Comparison of ENCODE assay signal across 26 cellular contexts in genomic region chr3:176933704-176934103, GRCh38.
DNase-seq lines count a peak whose midpoint lies in the region; ATAC-seq, FAIRE-seq and TF ChIP-seq lines count a peak whose summit lies in the region.
"Had no signal": no experiment of that assay in that cellular context is flagged by ENCODE, and none has a peak within 500 bp of the region (broad histone marks: within the 10 kb centered on the region; RNA-seq: fewer than 3 reads in every experiment).

No MANE protein-coding gene starts in this region.

- H2AFZ ChIP-seq in HepG2 (ENCODE audit: low read length) = no peak overlapping the region
- H2AFZ ChIP-seq in K562 (ENCODE audit: low read depth, low read length) = no peak overlapping the region
- H2AFZ ChIP-seq: GM23248 had no signal

- TF ChIP-seq POLR2A in HepG2 (IDR thresholded peaks at IDR 0.05; ENCODE audit: insufficient read depth in 1 of 2, low read depth in 2 of 2, low read length in 2 of 2) (no peak), right lobe of liver (IDR thresholded peaks at IDR 0.05) (no peak), K562 (conservative IDR thresholded peaks at IDR 0.05) (no peak), tibial nerve (IDR thresholded peaks at IDR 0.05) (no peak)

- TF ChIP-seq EP300 in HepG2 (IDR thresholded peaks at IDR 0.05; ENCODE audit: low read depth in 2 of 2, low read length in 2 of 2) (no peak), HepG2 (CRISPR knock-in tag; IDR thresholded peaks at IDR 0.05; ENCODE audit: borderline replicate concordance) (no peak), K562 (IDR thresholded peaks at IDR 0.05; ENCODE audit: low read length) (no peak), tibial nerve (IDR thresholded peaks at IDR 0.05) (no peak)

- no peaks in the 10 kb centered on the region for H3K79me2 ChIP-seq in HepG2 (ENCODE audit: insufficient read depth, low read length)
- H3K79me2 ChIP-seq in K562 (ENCODE audit: control insufficient read depth, insufficient read depth, low read length) = no peaks in the 10 kb centered on the region

- H4K20me1 ChIP-seq in HepG2 (ENCODE audit: insufficient read depth, low read length) (no peaks in the 10 kb centered on the region), K562 (replicated peaks; ENCODE audit: control insufficient read depth, insufficient read depth, low read length) (no peaks in the 10 kb centered on the region)
- H4K20me1 ChIP-seq: BLaER1 had no signal

- no peaks in the 10 kb centered on the region for H3K36me3 Mint-ChIP-seq in neural crest cell (ENCODE audit: low read depth)
- H3K36me3 Mint-ChIP-seq: CD4-positive, CD25-positive, alpha-beta regulatory T cell; CD8-positive, alpha-beta T cell had no signal

- POLR2A ChIA-PET in HepG2 (lab: Yijun Ruan, JAX) (no interaction called here), K562 (lab: Yijun Ruan, JAX) (no interaction called here)

- H3K4me1 Mint-ChIP-seq in neural crest cell = peaks cover 33% of the 10 kb centered on the region
- H3K4me1 Mint-ChIP-seq: B cell; CD4-positive, CD25-positive, alpha-beta regulatory T cell had no signal

- 11% methylated on average over 8 of the region's 8 CpGs for WGBS in HepG2 (ENCODE audit: low lambda C conversion rate)
- WGBS in right lobe of liver (ENCODE audit: insufficient coverage, low coverage, low lambda C conversion rate, missing lambda C conversion rate) = 78% methylated on average over 8 of the region's 8 CpGs
- WGBS in K562 (ENCODE audit: insufficient coverage, low coverage, missing lambda C conversion rate) = 0% methylated on average over 5 of the region's 8 CpGs
- WGBS in tibial nerve, 2 donors = 54 to 56% methylated on average over 8 of the region's 8 CpGs

- peak overlapping the region; percentile 9 for H3K27ac Mint-ChIP-seq in neural crest cell (ENCODE audit: unreplicated experiment)
- H3K27ac Mint-ChIP-seq: B cell; CD4-positive, CD25-positive, alpha-beta regulatory T cell; CD8-positive, alpha-beta T cell had no signal

- no peaks in the 10 kb centered on the region for H3K27me3 Mint-ChIP-seq in neural crest cell (ENCODE audit: low read depth)

- no peak overlapping the region for H3K9ac ChIP-seq in HepG2 (ENCODE audit: insufficient read depth, low read depth, low read length)
- no peak overlapping the region for H3K9ac ChIP-seq in K562 (ENCODE audit: insufficient read depth in 1 of 2, low read depth in 2 of 2, low read length in 2 of 2)
- H3K9ac ChIP-seq: BLaER1, GM23248 had no signal

- no peaks in the 10 kb centered on the region for H3K27me3 ChIP-seq in HepG2 (ENCODE audit: control insufficient read depth in 1 of 2, insufficient read depth in 2 of 2, low read length in 2 of 2)
- H3K27me3 ChIP-seq in right lobe of liver = no peaks in the 10 kb centered on the region
- H3K27me3 ChIP-seq in K562 (ENCODE audit: control insufficient read depth in 2 of 2, insufficient read depth in 2 of 2, low read length in 2 of 2) = no peaks in the 10 kb centered on the region
- no peaks in the 10 kb centered on the region for H3K27me3 ChIP-seq in tibial nerve
- H3K27me3 ChIP-seq: BLaER1 had no signal

- H3K9me1 ChIP-seq in K562 (ENCODE audit: control insufficient read depth, insufficient read depth, low read length) = no peaks in the 10 kb centered on the region

- no peak for TF ChIP-seq RAD21 in HepG2 (CRISPR knock-in tag; IDR thresholded peaks at IDR 0.05)
- no peak for TF ChIP-seq RAD21 in K562 (CRISPR knock-in tag; conservative IDR thresholded peaks at IDR 0.05 in 1 of 2, IDR thresholded peaks at IDR 0.05 in 1 of 2)

- H3K9me3 Mint-ChIP-seq in neural crest cell = peaks cover 4% of the 10 kb centered on the region
- H3K9me3 Mint-ChIP-seq: CD4-positive, CD25-positive, alpha-beta regulatory T cell; CD8-positive, alpha-beta T cell had no signal

- CTCF ChIA-PET in HepG2 (lab: Yijun Ruan, JAX; ENCODE audit: low intra/inter-chr PET ratio, low total read pairs) (no interaction called here), K562 (lab: Yijun Ruan, JAX; ENCODE audit: low intra/inter-chr PET ratio) (no interaction called here)

- DNase-seq in HepG2 (ENCODE audit: low spot score) (peak; percentile 31), right lobe of liver (no peak), K562 (ENCODE audit: extremely low read depth in 1 of 4, low spot score in 3 of 4) (peak in 1 of 4 experiments; percentile 8), neural crest cell (ENCODE audit: low read depth, low spot score) (no peak), tibial nerve (ENCODE audit: low spot score in 2 of 2) (no peak), posterior cingulate gyrus (no peak), mesenteric fat pad (ENCODE audit: low spot score) (no peak)
- DNase-seq: CD4-positive, CD25-positive, alpha-beta regulatory T cell; CD8-positive, alpha-beta T cell; DMS 273 treated with DMSO at 0.1 percent for 48 hours; DMS79; EL; GDM1; GM23248; H7; HCEC 1CT had no signal

- intact Hi-C loops in HepG2 (cut with micrococcal nuclease; ENCODE audit: unreplicated experiment) = no loop called here
- intact Hi-C loops in right lobe of liver (cut with DNase I) = loop anchor here in 1 of 2 donors (5.0 kb wide), 1 partner anchor 56 kb away; no protein-coding TSS in a partner anchor
- intact Hi-C loops in K562 (cut with micrococcal nuclease) = loop anchor here (10.0 kb wide), 1 partner anchor 1451 kb away; no protein-coding TSS in a partner anchor
- intact Hi-C loops in posterior cingulate gyrus (cut with DNase I) = no loop called here

- TF ChIP-seq CTCF in HepG2 (CRISPR knock-in tag; IDR thresholded peaks at IDR 0.05) = no peak
- no peak for TF ChIP-seq CTCF in right lobe of liver (IDR thresholded peaks at IDR 0.05)
- TF ChIP-seq CTCF in K562 (IDR thresholded peaks at IDR 0.05 in 2 of 3, conservative IDR thresholded peaks at IDR 0.05 in 1 of 3; ENCODE audit: insufficient read depth in 2 of 3, low read depth in 1 of 3, low read length in 3 of 3) = no peak
- TF ChIP-seq CTCF in neural crest cell (conservative IDR thresholded peaks at IDR 0.05) = no peak
- TF ChIP-seq CTCF in tibial nerve (IDR thresholded peaks at IDR 0.05) = no peak

- peak; percentile 66 for ATAC-seq in HepG2
- ATAC-seq in right lobe of liver = no peak
- ATAC-seq in K562 = peak; percentile 23; the same call in 1 of the 3 replicates
- ATAC-seq in GM18502 (IDR thresholded peaks at IDR 0.05; ENCODE audit: poor library complexity, unreplicated experiment) = no peak
- ATAC-seq: CD8-positive, alpha-beta T cell; GM12878 had no signal

- peaks cover 9% of the 10 kb centered on the region; the same call in 1 of the 2 replicates for H3K4me1 ChIP-seq in HepG2 (ENCODE audit: insufficient read depth, low read length)
- H3K4me1 ChIP-seq in right lobe of liver = peaks cover 0 to 23% (median 3%) of the 10 kb centered on the region in 4 donors
- H3K4me1 ChIP-seq in K562 (replicated peaks in 1 of 2; ENCODE audit: control insufficient read depth in 2 of 2, insufficient read depth in 2 of 2, low read length in 2 of 2) = peaks cover 0 to 6% of the 10 kb centered on the region in 2 experiments; a peak in 1 of 5 replicates
- H3K4me1 ChIP-seq in tibial nerve = no peaks in the 10 kb centered on the region
- H3K4me1 ChIP-seq: BLaER1 had no signal

- peak overlapping the region; percentile 41 for H3K4me3 Mint-ChIP-seq in neural crest cell
- H3K4me3 Mint-ChIP-seq: B cell; CD4-positive, CD25-positive, alpha-beta regulatory T cell; CD8-positive, alpha-beta T cell had no signal

- BruUV-seq in HepG2 (replicated peaks; lab: Mats Ljungman, UMichigan) (no TSS peak), K562 (replicated peaks; lab: Mats Ljungman, UMichigan) (no TSS peak)

- FAIRE-seq in HepG2 (lab: Jason Lieb, UNC) (no peak), K562 (lab: Jason Lieb, UNC) (no peak)
- FAIRE-seq: A204.1, D721Med, GM12878, GM18507, H1 had no signal

- no peak overlapping the region for H3K4me3 ChIP-seq in HepG2 (replicated peaks in 1 of 3; ENCODE audit: insufficient read depth in 1 of 3, low read depth in 2 of 3, low read length in 3 of 3)
- H3K4me3 ChIP-seq in right lobe of liver = no peak overlapping the region
- no peak overlapping the region for H3K4me3 ChIP-seq in K562
- H3K4me3 ChIP-seq in tibial nerve = no peak overlapping the region
- H3K4me3 ChIP-seq: BLaER1, GM12878, GM23248 had no signal

- in situ Hi-C loops in HepG2 (cut with HindIII; ENCODE audit: extremely low pct_ligation_motif_present, low pct_unique_long_range_greater_than_20kb) = no loop called here
- in situ Hi-C loops in K562 (cut with MboI) = loop anchor here (10.0 kb wide), 1 partner anchor 409 kb away; no protein-coding TSS in a partner anchor

- no peak overlapping the region for H3K27ac ChIP-seq in HepG2 (ENCODE audit: extremely low read length, insufficient read depth, low read length)
- no peak overlapping the region for H3K27ac ChIP-seq in right lobe of liver
- no peak overlapping the region for H3K27ac ChIP-seq in K562 (ENCODE audit: extremely low read depth, low read depth, low read length)
- no peak overlapping the region for H3K27ac ChIP-seq in tibial nerve
- H3K27ac ChIP-seq: 22Rv1, BLaER1, C4-2B, GM23248 had no signal

- H3K36me3 ChIP-seq in HepG2 (replicated peaks in 1 of 2; ENCODE audit: control insufficient read depth in 1 of 2, insufficient read depth in 2 of 2, low read length in 2 of 2) (no peaks in the 10 kb centered on the region), right lobe of liver (no peaks in the 10 kb centered on the region), K562 (ENCODE audit: control insufficient read depth, insufficient read depth, low read length) (no peaks in the 10 kb centered on the region), tibial nerve (no peaks in the 10 kb centered on the region)
- H3K36me3 ChIP-seq: BLaER1 had no signal

- H3K9me3 ChIP-seq in HepG2 (ENCODE audit: low read length) (no peaks in the 10 kb centered on the region), right lobe of liver (no peaks in the 10 kb centered on the region), K562 (replicated peaks; ENCODE audit: control insufficient read depth, insufficient read depth, low read depth, low read length) (no peaks in the 10 kb centered on the region; the same call in 1 of the 2 replicates), tibial nerve (no peaks in the 10 kb centered on the region)
- H3K9me3 ChIP-seq: BLaER1 had no signal

- H3K4me2 ChIP-seq in HepG2 (ENCODE audit: low read depth, low read length) = no peak overlapping the region
- H3K4me2 ChIP-seq in K562 (ENCODE audit: insufficient read depth, low read length) = no peak overlapping the region
- H3K4me2 ChIP-seq: BLaER1 had no signal

TF ChIP-seq in HepG2, 621 proteins besides CTCF, POLR2A, EP300 and RAD21 (continues in another document):
- TF ChIP-seq ZNF564 (CRISPR knock-in tag; IDR thresholded peaks at IDR 0.05) = no peak

TF ChIP-seq in K562, 482 proteins besides CTCF, POLR2A, EP300 and RAD21 (continues in another document):
- no peak for TF ChIP-seq TAF9B (IDR thresholded peaks at IDR 0.05; ENCODE audit: partially characterized antibody)

Comparison
In these comparisons a context has a peak if more than half of its experiments do, and no peak if none do; other contexts are left out.
1. ATAC-seq: peak in HepG2 (single experiment) and K562 (single experiment); none in right lobe of liver (0 of 4) and GM18502 (single experiment).
2. Of the 241 proteins assayed by ChIP-seq in both HepG2 and K562: peak only in HepG2: PATZ1; only in K562: none; in both: none; in neither: 240.